Comparison of ENCODE assay signal across 25 cellular contexts in genomic region chr10:104128214-104128613, GRCh38. TPM values are rescaled to one million over a fixed set of nuclear protein-coding genes. Genes with fewer than 3 reads are reported as not detected.
A peak's percentile ranks its signal among the peaks of the same experiment; 100 is the strongest.
DNase-seq lines count a peak whose midpoint lies in the region; ATAC-seq, FAIRE-seq and TF ChIP-seq lines count a peak whose summit lies in the region.
"Had no signal": no experiment of that assay in that cellular context is flagged by ENCODE, and none has a peak within 500 bp of the region (broad histone marks: within the 10 kb centered on the region; RNA-seq: fewer than 3 reads in every experiment).

No MANE protein-coding gene starts in this region.

- H3K79me2 ChIP-seq in astrocyte (ENCODE audit: insufficient read depth, low read length): no peaks in the 10 kb centered on the region

- no peak overlapping the region for H3K4me3 Mint-ChIP-seq in astrocyte (ENCODE audit: unreplicated experiment)
- H3K4me3 Mint-ChIP-seq: activated T-cell treated with anti-CD3 and anti-CD28 coated beads, Interleukin-2, amount 50 U/mL, for 24 hours; T-helper 1 cell treated with Interleukin-12 subunit alpha and Interleukin-12 subunit beta and Interleukin-4 antibody, amounts not matched to agents 30 μg/mL and 1 μg/mL, for 36 hours had no signal

- H3K27ac ChIP-seq in HEK293 (ENCODE audit: extremely low read depth, low read depth, low read length) (no peak overlapping the region), astrocyte (ENCODE audit: low read depth, low read length) (no peak overlapping the region), right cardiac atrium (ENCODE audit: low read length) (no peak overlapping the region)
- H3K27ac ChIP-seq: adrenal gland, BLaER1, KMS-11, Peyer's patch, SJSA1, upper lobe of left lung had no signal

- ATAC-seq in right cardiac atrium: no peak

- H3K36me3 Mint-ChIP-seq in astrocyte (ENCODE audit: low read depth, unreplicated experiment): no peaks in the 10 kb centered on the region

- H3K27me3 ChIP-seq in astrocyte (ENCODE audit: insufficient read depth, low read length) (no peaks in the 10 kb centered on the region), right cardiac atrium (ENCODE audit: control insufficient read depth, insufficient read depth) (no peaks in the 10 kb centered on the region)
- H3K27me3 ChIP-seq: adrenal gland, BLaER1, Peyer's patch, SJSA1, upper lobe of left lung had no signal

- H3K4me3 ChIP-seq in HEK293 (ENCODE audit: low read depth, low read length): no peak overlapping the region
- no peak overlapping the region for H3K4me3 ChIP-seq in astrocyte (ENCODE audit: insufficient read depth, low read depth, low read length)
- H3K4me3 ChIP-seq in lower leg skin (ENCODE audit: low read depth, poor library complexity, severe bottlenecking): no peak overlapping the region
- H3K4me3 ChIP-seq in right cardiac atrium (ENCODE audit: low read length): no peak overlapping the region
- H3K4me3 ChIP-seq: adrenal gland, BLaER1, Peyer's patch, SJSA1, upper lobe of left lung had no signal

- no peak overlapping the region for H3K9ac ChIP-seq in astrocyte (ENCODE audit: low read length)
- H3K9ac ChIP-seq: BLaER1, KMS-11 had no signal

- H3K4me1 Mint-ChIP-seq in astrocyte (ENCODE audit: low read depth, unreplicated experiment): peaks cover 3% of the 10 kb centered on the region

- H3K9me3 Mint-ChIP-seq in astrocyte (ENCODE audit: unreplicated experiment): no peaks in the 10 kb centered on the region
- H3K9me3 Mint-ChIP-seq: activated T-cell treated with anti-CD3 and anti-CD28 coated beads, Interleukin-2, amount 50 U/mL, for 24 hours; T-helper 1 cell treated with Interleukin-12 subunit alpha and Interleukin-12 subunit beta and Interleukin-4 antibody, amounts not matched to agents 30 μg/mL and 1 μg/mL, for 36 hours had no signal

- H3K4me2 ChIP-seq in astrocyte (ENCODE audit: low read length): no peak overlapping the region
- H3K4me2 ChIP-seq: BLaER1, KMS-11 had no signal

- CTCF ChIA-PET in HEK293 (lab: Yijun Ruan, JAX): interaction anchor here (0.6 to 1.0 kb wide), 3 partner anchors 12 to 189 kb away, joined by 3 read pairs; no protein-coding TSS in a partner anchor

- no peak for TF ChIP-seq POLR2A in lower leg skin (IDR thresholded peaks at IDR 0.05)

- POLR2A ChIA-PET in HEK293 (lab: Yijun Ruan, JAX): no interaction called here

- peaks cover 5 to 8% of the 10 kb centered on the region in 2 experiments; a peak in 2 of 3 replicates for H3K36me3 ChIP-seq in HEK293 (ENCODE audit: control insufficient read depth in 2 of 2, insufficient read depth in 1 of 2, low read length in 2 of 2)
- no peaks in the 10 kb centered on the region for H3K36me3 ChIP-seq in astrocyte (ENCODE audit: insufficient read depth, low read length)
- H3K36me3 ChIP-seq: Peyer's patch, SJSA1 had no signal

- in situ Hi-C loops in Caki2 (cut with HindIII; ENCODE audit: low pct_unique_long_range_greater_than_20kb, low sequenced_read_pairs): no loop called here

- no peaks in the 10 kb centered on the region for H3K9me3 ChIP-seq in HEK293 (ENCODE audit: control insufficient read depth, insufficient read depth, low read depth, low read length)
- H3K9me3 ChIP-seq in astrocyte (ENCODE audit: insufficient read depth, low read depth, low read length): no peaks in the 10 kb centered on the region
- H3K9me3 ChIP-seq in right cardiac atrium (ENCODE audit: control insufficient read depth, low read length): no peaks in the 10 kb centered on the region
- H3K9me3 ChIP-seq: adrenal gland, BLaER1, Peyer's patch, SJSA1, upper lobe of left lung had no signal

- WGBS in lower leg skin, 2 donors: 79 to 82% methylated on average over 2 of the region's 2 CpGs
- 86% methylated on average over 2 of the region's 2 CpGs for WGBS in right cardiac atrium

- no peaks in the 10 kb centered on the region for H3K27me3 Mint-ChIP-seq in astrocyte (ENCODE audit: low read depth, unreplicated experiment)

- H2AFZ ChIP-seq in astrocyte (ENCODE audit: low read depth, low read length): no peak overlapping the region

- H3K4me1 ChIP-seq in HEK293 (ENCODE audit: control insufficient read depth, insufficient read depth, low read length): peaks cover 1% of the 10 kb centered on the region; the same call in 1 of the 2 replicates
- H3K4me1 ChIP-seq in astrocyte (ENCODE audit: insufficient read depth, low read length): no peaks in the 10 kb centered on the region
- H3K4me1 ChIP-seq in right cardiac atrium (ENCODE audit: control insufficient read depth, insufficient read depth, low read length): peaks cover 3% of the 10 kb centered on the region
- H3K4me1 ChIP-seq: adrenal gland, Peyer's patch, SJSA1 had no signal

- no peaks in the 10 kb centered on the region for H4K20me1 ChIP-seq in astrocyte (ENCODE audit: insufficient read depth, low read length)
- H4K20me1 ChIP-seq: BLaER1 had no signal

- intact Hi-C loops in lower leg skin (cut with DNase I; ENCODE audit: low total_unique reads): no loop called here
- intact Hi-C loops in right cardiac atrium (cut with DNase I): loop anchor here in 1 of 4 donors (10.0 kb wide), 1 partner anchor 243 kb away; no protein-coding TSS in a partner anchor

- FAIRE-seq in astrocyte (lab: Jason Lieb, UNC): no peak
- FAIRE-seq: HTR-8/SVneo, small intestine had no signal

- TF ChIP-seq CTCF in HEK293 (tag by site-specific recombination; IDR thresholded peaks at IDR 0.05): no peak
- no peak for TF ChIP-seq CTCF in astrocyte (IDR thresholded peaks at IDR 0.05; ENCODE audit: insufficient read depth, low read depth, low read length)
- TF ChIP-seq CTCF in lower leg skin (IDR thresholded peaks at IDR 0.05): no peak

- peak; percentile 38 for DNase-seq in Caki2 (ENCODE audit: low read depth)
- peak; percentile 20 for DNase-seq in astrocyte (ENCODE audit: low read depth)
- peak; percentile 49 for DNase-seq in iris pigment epithelial cell (ENCODE audit: low read depth)
- DNase-seq in lower leg skin (ENCODE audit: low spot score in 2 of 2): no peak
- no peak for DNase-seq in T-helper 2 cell
- no peak for DNase-seq in HuH-7.5 (ENCODE audit: low spot score)
- no peak for DNase-seq in right cardiac atrium
- DNase-seq: activated CD4-positive, alpha-beta T cell treated with anti-CD3 and anti-CD28 coated beads for 4 hours; activated T-cell treated with anti-CD3 and anti-CD28 coated beads, Interleukin-2, amount 50 U/mL, for 24 hours; adrenal gland; cortex of kidney; glutamatergic neuron; MV-4-11; NCI-H2171; Peyer's patch; small intestine; stimulated activated CD4-positive, alpha-beta T cell treated with anti-CD3 and anti-CD28 coated beads, Interleukin-1b, Interleukin-23, amount 100 ng/mL, for 48 hours; upper lobe of left lung had no signal

- no peak overlapping the region for H3K27ac Mint-ChIP-seq in astrocyte (ENCODE audit: unreplicated experiment)
- H3K27ac Mint-ChIP-seq: activated T-cell treated with anti-CD3 and anti-CD28 coated beads, Interleukin-2, amount 50 U/mL, for 24 hours; T-helper 1 cell treated with Interleukin-12 subunit alpha and Interleukin-12 subunit beta and Interleukin-4 antibody, amounts not matched to agents 30 μg/mL and 1 μg/mL, for 36 hours had no signal

TF ChIP-seq in HEK293, 187 proteins besides CTCF, POLR2A, EP300 and RAD21:
- TF ChIP-seq ZBTB8A (tag by site-specific recombination; IDR thresholded peaks at IDR 0.05): 0 out of 2 replicates have a peak, but pooled peaks have one; percentile 35
- no peak for TF ChIP-seq TCF7L2 (IDR thresholded peaks at IDR 0.05; ENCODE audit: borderline replicate concordance, low read depth, low read length)
TF ChIP-seq in HEK293: peak in this region for 1.

RNA-seq across cellular contexts. Expression of gene SFR1, which starts 6.2 kb away (rescaled TPM):
- 15.6 and 20.8 TPM in 2 replicates for total RNA-seq in Caki2 (2014; rRNA removed; shearing (Covaris generic); ENCODE audit: low replicate concordance)
- total RNA-seq in astrocyte (3.6 and 4.4 TPM in 2 replicates), lower leg skin (1 to 10 TPM; 2.1 to 10.0 (median 3.5) TPM), right cardiac atrium (1 to 10 TPM; 7.0 to 8.4 (median 7.3) TPM)
- 7.1 TPM for polyA plus RNA-seq in right cardiac atrium

RNA-seq across cellular contexts. Expression of gene COL17A1, which starts 42.5 kb away (rescaled TPM):
- total RNA-seq in Caki2 (2014; rRNA removed; shearing (Covaris generic); ENCODE audit: low replicate concordance): 0.03 TPM in 1 of 2 replicates, not detected in the other
- total RNA-seq in astrocyte (2.6 and 10.1 TPM in 2 replicates), lower leg skin (1,000 to 10,000 TPM in 1 of 4 donors, 100 to 1,000 TPM in 3; 653 to 1,410 (median 857) TPM), right cardiac atrium (under 1 TPM in 3 of 4 donors, not detected in 1; 0.12 to 0.43 (median 0.14) TPM)
- 0.07 TPM for polyA plus RNA-seq in right cardiac atrium
- total RNA-seq: activated CD8-positive, alpha-beta memory T cell treated with anti-CD3 and anti-CD28 coated beads for 36 hours had no signal

Comparison
In these comparisons a context has a peak if more than half of its experiments do, and no peak if none do; other contexts are left out.
1. DNase-seq: peak in Caki2 (single experiment), astrocyte (single experiment) and iris pigment epithelial cell (single experiment); none in lower leg skin (0 of 2), T-helper 2 cell (0 of 5), HuH-7.5 (single experiment) and right cardiac atrium (0 of 3).
2. RNA of gene COL17A1, which starts 42.5 kb away (total RNA-seq): 653 to 1,410 TPM in lower leg skin; 2.6 to 10.1 TPM in astrocyte, 0.12 to 0.43 TPM in right cardiac atrium and 0.03 TPM in Caki2; every median in the first group is over 10 times any median in the second.